ENCODE assay signal across 20 cellular contexts in the genomic region with DNA sequence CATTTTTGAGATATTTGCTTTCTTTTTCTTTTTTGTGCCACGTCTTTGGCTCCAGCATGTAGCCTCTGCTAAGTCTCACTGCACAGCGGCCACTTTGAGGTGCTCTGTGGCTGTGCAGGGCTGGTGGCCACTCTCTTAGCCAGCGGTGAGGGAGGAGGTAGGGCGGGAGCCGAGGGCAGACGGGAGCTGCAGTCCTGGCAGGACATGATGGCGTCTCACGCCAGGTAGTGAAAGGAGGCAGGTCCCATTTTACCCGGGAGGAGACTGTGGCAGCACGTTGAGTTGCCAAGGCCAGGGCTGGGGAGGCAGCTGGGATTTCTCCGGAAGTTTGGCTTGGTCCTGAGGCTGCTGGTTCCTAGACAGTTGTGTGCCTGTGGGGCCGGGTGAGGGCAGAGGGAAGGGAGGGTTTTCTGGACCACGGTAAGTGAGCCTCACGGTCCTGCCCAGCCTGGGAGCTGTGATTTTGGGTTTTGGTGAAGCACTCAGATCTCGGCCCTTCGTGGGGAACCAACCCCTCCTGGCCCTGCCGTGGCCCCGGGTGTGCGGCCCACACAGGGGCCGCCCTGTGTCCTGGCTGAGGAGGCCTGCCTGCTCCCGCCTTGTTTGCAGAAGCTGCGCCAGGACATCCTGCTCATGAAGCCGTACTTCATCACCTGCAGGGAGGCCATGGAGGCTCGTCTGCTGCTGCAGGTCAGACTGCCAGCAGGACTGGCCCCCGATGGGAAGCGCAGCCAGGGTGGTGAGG.
"Had no signal": no experiment of that assay in that cellular context is flagged by ENCODE, and none has a peak within 500 bp of the region (broad histone marks: within the 10 kb centered on the region; RNA-seq: fewer than 3 reads in every experiment).

No MANE protein-coding gene starts in this region.

- H3K4me2 ChIP-seq: SK-N-SH had no signal

- ATAC-seq: Panc1, PC-3 had no signal

- H3K9ac ChIP-seq: SK-N-SH had no signal

- DNase-seq: KBM-7, MV-4-11, NCI-H1048, NCI-H1105 treated with DMSO at 0.1 percent for 48 hours, NCI-H1417 treated with DMSO at 0.1 percent for 48 hours, NCI-H146, NCI-H187, NCI-H2029, NCI-H2081 treated with DMSO at 0.1 percent for 48 hours, NCI-H2171, NCI-H226, NCI-H446, NCI-H510A, NCI-H524 treated with DMSO at 0.1 percent for 48 hours, NCI-H69, NCI-H774, PC-3, SHP77, SK-N-SH had no signal

- H3K9me3 ChIP-seq: SK-N-SH had no signal
